20 cellular contexts compared by ENCODE assay signal in the genomic region with DNA sequence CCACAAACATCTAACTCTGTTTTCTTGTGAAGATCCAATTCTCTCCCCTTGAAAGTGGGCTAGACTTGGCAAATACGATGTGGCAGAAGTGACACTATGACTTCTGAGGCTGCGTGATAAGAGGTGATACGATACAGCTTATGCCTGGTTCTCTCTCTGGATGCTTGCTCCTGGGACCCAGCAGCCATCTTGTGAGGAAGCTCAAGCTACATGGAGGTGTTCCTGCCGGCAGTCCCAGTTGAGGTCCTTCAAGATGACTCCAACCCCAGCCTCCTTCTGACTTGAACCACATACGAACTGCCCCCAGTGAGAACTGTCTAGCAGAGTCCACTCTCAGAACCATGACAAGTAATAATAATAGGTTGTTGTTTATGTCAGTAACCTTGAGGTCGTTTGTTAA. TPM values are rescaled to one million over a fixed set of nuclear protein-coding genes. Genes with fewer than 3 reads are reported as not detected.
DNase-seq lines count a peak whose midpoint lies in the region; ATAC-seq, FAIRE-seq and TF ChIP-seq lines count a peak whose summit lies in the region.
"Had no signal": no experiment of that assay in that cellular context is flagged by ENCODE, and none has a peak within 500 bp of the region (broad histone marks: within the 10 kb centered on the region; RNA-seq: fewer than 3 reads in every experiment).

No MANE protein-coding gene starts in this region.

- ATAC-seq in SK-N-SH treated with all-trans-retinoic acid at 6 μM for 48 hours (no peak), K562 (no peak)
- ATAC-seq: HCT116 had no signal

- H3F3A ChIP-seq in SK-N-SH (replicated peaks; ENCODE audit: insufficient read depth), result no peaks in the 10 kb centered on the region

- H3K9me3 ChIP-seq in SK-N-SH (no peaks in the 10 kb centered on the region), OCI-LY7 (ENCODE audit: low read length) (no peaks in the 10 kb centered on the region), K562 (replicated peaks; ENCODE audit: control insufficient read depth, insufficient read depth, low read depth, low read length) (peaks cover 3% of the 10 kb centered on the region; the same call in 1 of the 2 replicates)

- BruUV-seq in OCI-LY7 (replicated peaks; lab: Mats Ljungman, UMichigan) (no TSS peak), K562 (replicated peaks; lab: Mats Ljungman, UMichigan) (no TSS peak)

- H3K9ac ChIP-seq in SK-N-SH, result no peak overlapping the region
- H3K9ac ChIP-seq in K562 (ENCODE audit: insufficient read depth in 1 of 2, low read depth in 2 of 2, low read length in 2 of 2), result no peak overlapping the region
- H3K9ac ChIP-seq: GM23248 had no signal

- intact Hi-C loops in OCI-LY7 (cut with micrococcal nuclease; ENCODE audit: unreplicated experiment), result no loop called here
- intact Hi-C loops in K562 (cut with micrococcal nuclease), result no loop called here

- H3K9me1 ChIP-seq in K562 (ENCODE audit: control insufficient read depth, insufficient read depth, low read length), result no peaks in the 10 kb centered on the region

- no peak for DNase-seq in SK-N-SH
- no peak for DNase-seq in OCI-LY7 (ENCODE audit: low spot score)
- DNase-seq in K562 (ENCODE audit: extremely low read depth in 1 of 4, low spot score in 3 of 4), result no peak
- no peak for DNase-seq in effector CD4-positive, alpha-beta T cell
- DNase-seq in pons (ENCODE audit: low spot score), result no peak
- DNase-seq: C1 segment of cervical spinal cord; Calu3; CD4-positive, alpha-beta memory T cell; COR-L47; DMS53; DMS79 treated with DMSO at 0.1 percent for 48 hours; GM23248; H7 had no signal

- POLR2A ChIA-PET in SK-N-SH (lab: Yijun Ruan, JAX), result no interaction called here
- POLR2A ChIA-PET in OCI-LY7 (lab: Charles Lee), result interaction anchor here (0.6 kb wide), 1 partner anchor 719 kb away, joined by 3 read pairs; no protein-coding TSS in a partner anchor
- POLR2A ChIA-PET in K562 (lab: Yijun Ruan, JAX), result interaction anchor here (0.7 kb wide), 1 partner anchor 16 kb away, joined by 3 read pairs; no protein-coding TSS in a partner anchor

- in situ Hi-C loops in K562 (cut with MboI), result no loop called here

- H4K20me1 ChIP-seq in SK-N-SH (ENCODE audit: insufficient read depth) (no peaks in the 10 kb centered on the region), OCI-LY7 (ENCODE audit: insufficient read depth, low read length) (no peaks in the 10 kb centered on the region), K562 (replicated peaks; ENCODE audit: control insufficient read depth, insufficient read depth, low read length) (no peaks in the 10 kb centered on the region)

- no peak overlapping the region for H3K4me2 ChIP-seq in SK-N-SH
- peak overlapping the region; percentile 21; the same call in 1 of the 2 replicates for H3K4me2 ChIP-seq in OCI-LY7 (ENCODE audit: low read length)
- H3K4me2 ChIP-seq in K562 (ENCODE audit: insufficient read depth, low read length), result no peak overlapping the region

- TF ChIP-seq EP300 in SK-N-SH (IDR thresholded peaks at IDR 0.05; ENCODE audit: borderline replicate concordance in 1 of 2, low read depth in 1 of 2, low read length in 1 of 2) (no peak), K562 (IDR thresholded peaks at IDR 0.05; ENCODE audit: low read length) (no peak)

- peaks cover 0 to 9% of the 10 kb centered on the region in 2 experiments; a peak in 1 of 4 replicates for H3K4me1 ChIP-seq in SK-N-SH (ENCODE audit: control insufficient read depth in 1 of 2, insufficient read depth in 2 of 2, low read depth in 1 of 2, low read length in 1 of 2)
- H3K4me1 ChIP-seq in OCI-LY7 (ENCODE audit: insufficient read depth, low read length, poor library complexity, severe bottlenecking), result peaks cover 30% of the 10 kb centered on the region
- peaks cover 0 to 9% of the 10 kb centered on the region in 2 experiments; a peak in 2 of 5 replicates for H3K4me1 ChIP-seq in K562 (replicated peaks in 1 of 2; ENCODE audit: control insufficient read depth in 2 of 2, insufficient read depth in 2 of 2, low read length in 2 of 2)

- TF ChIP-seq RAD21 in SK-N-SH (IDR thresholded peaks at IDR 0.05; ENCODE audit: low read length) (no peak), K562 (CRISPR knock-in tag; conservative IDR thresholded peaks at IDR 0.05 in 1 of 2, IDR thresholded peaks at IDR 0.05 in 1 of 2) (no peak)

- FAIRE-seq in K562 (lab: Jason Lieb, UNC), result no peak
- FAIRE-seq: A204.1, G401.6, GM19239, H1 had no signal

- no peak for TF ChIP-seq POLR2A in K562 (conservative IDR thresholded peaks at IDR 0.05)

- H3K9me2 ChIP-seq in SK-N-SH, result no peaks in the 10 kb centered on the region
- H3K9me2 ChIP-seq in OCI-LY7 (ENCODE audit: insufficient read depth, low read length), result no peaks in the 10 kb centered on the region

- CTCF ChIA-PET in SK-N-SH (lab: Yijun Ruan, JAX), result interaction anchor here (1.8 to 5.6 kb wide), 2 partner anchors 10 to 48 kb away, joined by 9 to 22 read pairs; partner anchors contain the start of gene FEM1A
- CTCF ChIA-PET in OCI-LY7 (lab: Charles Lee; ENCODE audit: unreplicated experiment), result no interaction called here
- CTCF ChIA-PET in K562 (lab: Yijun Ruan, JAX; ENCODE audit: low intra/inter-chr PET ratio), result no interaction called here

- H3K79me2 ChIP-seq in SK-N-SH (ENCODE audit: insufficient read depth), result no peaks in the 10 kb centered on the region
- no peaks in the 10 kb centered on the region for H3K79me2 ChIP-seq in OCI-LY7 (ENCODE audit: insufficient read depth, low read depth, low read length)
- H3K79me2 ChIP-seq in K562 (ENCODE audit: control insufficient read depth, insufficient read depth, low read length), result no peaks in the 10 kb centered on the region

- H3K27ac ChIP-seq in SK-N-SH (ENCODE audit: low read depth in 2 of 2, low read length in 1 of 2) (no peak overlapping the region), OCI-LY7 (ENCODE audit: low read depth, low read length, poor library complexity, severe bottlenecking) (peak overlapping the region; percentile 13), K562 (ENCODE audit: extremely low read depth, low read depth, low read length) (no peak overlapping the region)
- H3K27ac ChIP-seq: 22Rv1, GM23248 had no signal

- H2AFZ ChIP-seq in SK-N-SH (ENCODE audit: low read depth) (no peak overlapping the region), OCI-LY7 (ENCODE audit: low read length) (no peak overlapping the region; the same call in 1 of the 2 replicates), K562 (ENCODE audit: low read depth, low read length) (no peak overlapping the region)
- H2AFZ ChIP-seq: GM23248 had no signal

- H3K4me3 ChIP-seq in SK-N-SH (ENCODE audit: low read depth in 2 of 2, low read length in 1 of 2) (no peak overlapping the region), OCI-LY7 (ENCODE audit: low read depth, low read length, poor library complexity, severe bottlenecking) (no peak overlapping the region), K562 (no peak overlapping the region)
- H3K4me3 ChIP-seq: GM23248 had no signal

- H3K27me3 ChIP-seq in SK-N-SH (ENCODE audit: insufficient read depth) (no peaks in the 10 kb centered on the region), K562 (ENCODE audit: control insufficient read depth in 2 of 2, insufficient read depth in 2 of 2, low read length in 2 of 2) (peaks cover 17 to 58% of the 10 kb centered on the region in 2 experiments)

- no peaks in the 10 kb centered on the region for H3K36me3 ChIP-seq in SK-N-SH (replicated peaks in 1 of 2; ENCODE audit: control insufficient read depth in 1 of 2, insufficient read depth in 2 of 2, low read length in 1 of 2)
- no peaks in the 10 kb centered on the region for H3K36me3 ChIP-seq in OCI-LY7 (ENCODE audit: insufficient read depth, low read length)
- H3K36me3 ChIP-seq in K562 (ENCODE audit: control insufficient read depth, insufficient read depth, low read length), result no peaks in the 10 kb centered on the region

- TF ChIP-seq CTCF in SK-N-SH (IDR thresholded peaks at IDR 0.05), result no peak
- TF ChIP-seq CTCF in OCI-LY7 (conservative IDR thresholded peaks at IDR 0.05; ENCODE audit: low read length), result no peak
- no peak for TF ChIP-seq CTCF in K562 (IDR thresholded peaks at IDR 0.05 in 2 of 3, conservative IDR thresholded peaks at IDR 0.05 in 1 of 3; ENCODE audit: insufficient read depth in 2 of 3, low read depth in 1 of 3, low read length in 3 of 3)

- WGBS in SK-N-SH (ENCODE audit: low lambda C conversion rate), result 43% methylated on average over 6 of the region's 6 CpGs
- 1% methylated on average over 6 of the region's 6 CpGs for WGBS in K562 (ENCODE audit: insufficient coverage, low coverage, missing lambda C conversion rate)

RNA-seq across cellular contexts. Expression of gene FEM1A, which starts 10.7 kb away (rescaled TPM):
- polyA plus RNA-seq in SK-N-SH (2012; rRNA removed), result 4.8 and 5.0 TPM in 2 replicates
- polyA plus RNA-seq in SK-N-SH (2012; cell fraction: cytosol; rRNA removed), result 2.8 and 4.0 TPM in 2 replicates
- 3.5 and 3.7 TPM in 2 replicates for polyA plus RNA-seq in SK-N-SH (2012; cell fraction: nucleus; rRNA removed)
- 11.5 and 17.5 TPM in 2 replicates for total RNA-seq in OCI-LY7 (2014; rRNA removed; shearing (Covaris generic))
- 14.3 and 15.8 TPM in 2 replicates for total RNA-seq in OCI-LY7 (2022)
- total RNA-seq in K562 (2011; cell fraction: chromatin; rRNA removed; ENCODE audit: low replicate concordance), result 7.0 and 21.1 TPM in 2 replicates
- 19.5 and 24.3 TPM in 2 replicates for total RNA-seq in K562 (2011; cell fraction: nucleolus; rRNA removed)
- 12.9 and 14.3 TPM in 2 replicates for total RNA-seq in K562 (2011; cell fraction: nucleoplasm; rRNA removed)
- 17.1 and 22.2 TPM in 2 replicates for total RNA-seq in K562 (2014; rRNA removed)
- total RNA-seq in K562 (2014; rRNA removed; fragmentation: Illumina TruSeq; extraction: Trizol), result 5.9 and 6.8 TPM in 2 replicates
- 10.4 and 10.9 TPM in 2 replicates for total RNA-seq in K562 (2015; rRNA removed; fragmentation: Illumina TruSeq; extraction: Trizol)
- 18.8 and 19.0 TPM in 2 replicates for total RNA-seq in K562 (2021)
- polyA plus RNA-seq in K562 (2011; rRNA removed), result 3.9 and 5.1 TPM in 2 replicates
- 4.3 and 9.5 TPM in 2 replicates for polyA plus RNA-seq in K562 (2011; cell fraction: cytosol; rRNA removed)
- polyA plus RNA-seq in K562 (2011; cell fraction: nucleus; rRNA removed), result 4.8 and 7.1 TPM in 2 replicates
- polyA plus RNA-seq in K562 (2012), result 0.79 and 0.89 TPM in 2 replicates
- polyA plus RNA-seq in K562 (2014; fragmentation: Illumina TruSeq; extraction: Trizol), result 6.3 and 8.2 TPM in 2 replicates
- polyA plus RNA-seq in K562 (2014; fragmentation: Nextera tagmentation; extraction: Ambion mirVana), result under 1 TPM; 0.08 to 0.11 TPM
- polyA plus RNA-seq in K562 (2014; rRNA removed), result 10.2 and 10.7 TPM in 2 replicates
- 7.0 and 7.7 TPM in 2 replicates for polyA minus RNA-seq in K562 (2011; rRNA and poly(A)+ RNA removed)
- 10.6 and 11.6 TPM in 2 replicates for polyA minus RNA-seq in K562 (2011; cell fraction: cytosol; rRNA and poly(A)+ RNA removed)
- polyA minus RNA-seq in K562 (2011; cell fraction: nucleus; rRNA and poly(A)+ RNA removed), result 8.9 and 11.9 TPM in 2 replicates

RNA-seq across cellular contexts. Expression of gene TICAM1, which starts 50.7 kb away (rescaled TPM):
- polyA plus RNA-seq in SK-N-SH (2012; rRNA removed) (1.8 and 2.7 TPM in 2 replicates), K562 (2011; rRNA removed) (0.47 and 1.2 TPM in 2 replicates), K562 (2014; fragmentation: Illumina TruSeq; extraction: Trizol) (3.1 and 7.1 TPM in 2 replicates), K562 (2014; fragmentation: Nextera tagmentation; extraction: Ambion mirVana) (under 1 TPM; 0.07 to 0.11 TPM), K562 (2014; rRNA removed) (4.7 and 5.7 TPM in 2 replicates)
- 1.9 and 2.6 TPM in 2 replicates for polyA plus RNA-seq in SK-N-SH (2012; cell fraction: cytosol; rRNA removed)
- 2.1 and 3.7 TPM in 2 replicates for polyA plus RNA-seq in SK-N-SH (2012; cell fraction: nucleus; rRNA removed)
- 4.9 and 6.8 TPM in 2 replicates for total RNA-seq in OCI-LY7 (2014; rRNA removed; shearing (Covaris generic))
- total RNA-seq in OCI-LY7 (2022) (26.7 and 28.9 TPM in 2 replicates), K562 (2014; rRNA removed) (1.5 and 2.7 TPM in 2 replicates), K562 (2014; rRNA removed; fragmentation: Illumina TruSeq; extraction: Trizol) (0.77 and 0.98 TPM in 2 replicates), K562 (2015; rRNA removed; fragmentation: Illumina TruSeq; extraction: Trizol) (2.1 and 2.8 TPM in 2 replicates), K562 (2021) (11.5 and 11.6 TPM in 2 replicates)
- total RNA-seq in K562 (2011; cell fraction: chromatin; rRNA removed; ENCODE audit: low replicate concordance), result 3.7 and 10.7 TPM in 2 replicates
- 4.2 and 4.7 TPM in 2 replicates for total RNA-seq in K562 (2011; cell fraction: nucleolus; rRNA removed)
- total RNA-seq in K562 (2011; cell fraction: nucleoplasm; rRNA removed), result 2.7 and 3.1 TPM in 2 replicates
- polyA plus RNA-seq in K562 (2011; cell fraction: cytosol; rRNA removed), result 1.2 and 1.9 TPM in 2 replicates
- 1.5 and 3.1 TPM in 2 replicates for polyA plus RNA-seq in K562 (2011; cell fraction: nucleus; rRNA removed)
- 6.6 and 8.4 TPM in 2 replicates for polyA plus RNA-seq in K562 (2012)
- 0.45 and 0.60 TPM in 2 replicates for polyA minus RNA-seq in K562 (2011; rRNA and poly(A)+ RNA removed)
- 4.6 and 6.3 TPM in 2 replicates for polyA minus RNA-seq in K562 (2011; cell fraction: cytosol; rRNA and poly(A)+ RNA removed)
- 1.2 and 1.5 TPM in 2 replicates for polyA minus RNA-seq in K562 (2011; cell fraction: nucleus; rRNA and poly(A)+ RNA removed)

RNA-seq across cellular contexts. Expression of gene DPP9, which starts 57.2 kb away (rescaled TPM):
- polyA plus RNA-seq in SK-N-SH (2012; rRNA removed) (10.5 and 17.1 TPM in 2 replicates), K562 (2011; rRNA removed) (5.4 and 7.1 TPM in 2 replicates), K562 (2014; fragmentation: Illumina TruSeq; extraction: Trizol) (33.5 and 50.1 TPM in 2 replicates), K562 (2014; fragmentation: Nextera tagmentation; extraction: Ambion mirVana) (1 to 10 TPM in 1 of 2 experiments, under 1 TPM in 1; 0.90 to 1.1 TPM), K562 (2014; rRNA removed) (27.8 and 30.6 TPM in 2 replicates)
- 9.7 and 13.3 TPM in 2 replicates for polyA plus RNA-seq in SK-N-SH (2012; cell fraction: cytosol; rRNA removed)
- polyA plus RNA-seq in SK-N-SH (2012; cell fraction: nucleus; rRNA removed), result 30.9 and 49.1 TPM in 2 replicates
- 25.5 and 40.2 TPM in 2 replicates for total RNA-seq in OCI-LY7 (2014; rRNA removed; shearing (Covaris generic))
- total RNA-seq in OCI-LY7 (2022) (56.7 and 63.8 TPM in 2 replicates), K562 (2014; rRNA removed) (43.0 and 64.9 TPM in 2 replicates), K562 (2014; rRNA removed; fragmentation: Illumina TruSeq; extraction: Trizol) (12.7 and 16.0 TPM in 2 replicates), K562 (2015; rRNA removed; fragmentation: Illumina TruSeq; extraction: Trizol) (23.6 and 24.5 TPM in 2 replicates), K562 (2021) (60.0 and 66.7 TPM in 2 replicates)
- total RNA-seq in K562 (2011; cell fraction: chromatin; rRNA removed; ENCODE audit: low replicate concordance), result 45.6 and 105 TPM in 2 replicates
- 61.4 and 62.6 TPM in 2 replicates for total RNA-seq in K562 (2011; cell fraction: nucleolus; rRNA removed)
- 50.8 and 52.2 TPM in 2 replicates for total RNA-seq in K562 (2011; cell fraction: nucleoplasm; rRNA removed)
- 6.1 and 12.8 TPM in 2 replicates for polyA plus RNA-seq in K562 (2011; cell fraction: cytosol; rRNA removed)
- 9.6 and 23.4 TPM in 2 replicates for polyA plus RNA-seq in K562 (2011; cell fraction: nucleus; rRNA removed)
- polyA plus RNA-seq in K562 (2012), result 26.0 and 32.1 TPM in 2 replicates
- polyA minus RNA-seq in K562 (2011; rRNA and poly(A)+ RNA removed), result 4.6 and 8.5 TPM in 2 replicates
- polyA minus RNA-seq in K562 (2011; cell fraction: cytosol; rRNA and poly(A)+ RNA removed), result 17.6 and 18.5 TPM in 2 replicates
- 17.1 and 24.1 TPM in 2 replicates for polyA minus RNA-seq in K562 (2011; cell fraction: nucleus; rRNA and poly(A)+ RNA removed)
